24 cellular contexts compared by ENCODE assay signal in genomic region chr1:171717080-171717479, GRCh38. TPM values are rescaled to one million over a fixed set of nuclear protein-coding genes. Genes with fewer than 3 reads are reported as not detected.
DNase-seq lines count a peak whose midpoint lies in the region; ATAC-seq, FAIRE-seq and TF ChIP-seq lines count a peak whose summit lies in the region.
"Had no signal": no experiment of that assay in that cellular context is flagged by ENCODE, and none has a peak within 500 bp of the region (broad histone marks: within the 10 kb centered on the region; RNA-seq: fewer than 3 reads in every experiment).

No MANE protein-coding gene starts in this region.

- peaks cover 3% of the 10 kb centered on the region for H3K36me3 ChIP-seq in astrocyte (ENCODE audit: insufficient read depth, low read length)
- H3K36me3 ChIP-seq in gastroesophageal sphincter: peaks cover 0 to 11% of the 10 kb centered on the region in 2 donors
- peaks cover 21% of the 10 kb centered on the region for H3K36me3 ChIP-seq in upper lobe of right lung
- H3K36me3 ChIP-seq: ovary, vagina had no signal

- H3K4me1 Mint-ChIP-seq in astrocyte (ENCODE audit: low read depth, unreplicated experiment): peaks cover 5% of the 10 kb centered on the region

- H3K4me2 ChIP-seq in astrocyte (ENCODE audit: low read length): no peak overlapping the region
- H3K4me2 ChIP-seq: SK-N-SH had no signal

- no peak for TF ChIP-seq POLR2A in gastroesophageal sphincter (IDR thresholded peaks at IDR 0.05)

- no peaks in the 10 kb centered on the region for H3K4me1 ChIP-seq in astrocyte (ENCODE audit: insufficient read depth, low read length)
- H3K4me1 ChIP-seq in gastroesophageal sphincter: peaks cover 0 to 38% (median 15%) of the 10 kb centered on the region in 3 donors
- H3K4me1 ChIP-seq in upper lobe of right lung: no peaks in the 10 kb centered on the region

- H4K20me1 ChIP-seq in astrocyte (ENCODE audit: insufficient read depth, low read length): peaks cover 8% of the 10 kb centered on the region

- peaks cover 12% of the 10 kb centered on the region for H3K79me2 ChIP-seq in astrocyte (ENCODE audit: insufficient read depth, low read length)

- H2AFZ ChIP-seq in astrocyte (ENCODE audit: low read depth, low read length): no peak overlapping the region

- no peaks in the 10 kb centered on the region for H3K9me3 ChIP-seq in astrocyte (ENCODE audit: insufficient read depth, low read depth, low read length)
- no peaks in the 10 kb centered on the region for H3K9me3 ChIP-seq in gastroesophageal sphincter
- H3K9me3 ChIP-seq in upper lobe of right lung: no peaks in the 10 kb centered on the region
- H3K9me3 ChIP-seq: ovary, SK-N-SH, vagina had no signal

- no peak overlapping the region for H3K27ac Mint-ChIP-seq in astrocyte (ENCODE audit: unreplicated experiment)
- H3K27ac Mint-ChIP-seq: naive thymus-derived CD8-positive, alpha-beta T cell had no signal

- DNase-seq in HT1080 (ENCODE audit: low read depth) (peak; percentile 11), astrocyte (ENCODE audit: low read depth) (peak; percentile 16), upper lobe of right lung (no peak), AG08396 (ENCODE audit: low spot score) (no peak)
- DNase-seq: activated CD4-positive, alpha-beta T cell treated with anti-CD3 and anti-CD28 coated beads for 48 hours; activated CD8-positive, alpha-beta memory T cell treated with anti-CD3 and anti-CD28 coated beads, Interleukin-2, amount 50 U/mL, for 48 hours; activated effector memory CD4-positive, alpha-beta T cell treated with anti-CD3 and anti-CD28 coated beads, Interleukin-2, amount 50 U/mL, for 16 hours; amniotic stem cell; DMS53; mammary epithelial cell; naive thymus-derived CD8-positive, alpha-beta T cell; NCI-H1436 treated with DMSO at 0.1 percent for 48 hours; NCI-H2171 treated with DMSO at 0.1 percent for 48 hours; NCI-H748 treated with DMSO at 0.1 percent for 48 hours; ovary; SK-N-SH; stimulated activated CD4-positive, alpha-beta T cell treated with anti-CD3 and anti-CD28 coated beads, Interleukin-2, amount 100 ng/mL, for 48 hours; T-helper 9 cell had no signal

- intact Hi-C loops in upper lobe of right lung (cut with DNase I): no loop called here

- no peaks in the 10 kb centered on the region for H3K27me3 Mint-ChIP-seq in astrocyte (ENCODE audit: low read depth, unreplicated experiment)
- H3K27me3 Mint-ChIP-seq: naive thymus-derived CD8-positive, alpha-beta T cell had no signal

- no peak overlapping the region for H3K4me3 ChIP-seq in astrocyte (ENCODE audit: insufficient read depth, low read depth, low read length)
- H3K4me3 ChIP-seq in gastroesophageal sphincter: no peak overlapping the region
- H3K4me3 ChIP-seq in upper lobe of right lung: no peak overlapping the region
- H3K4me3 ChIP-seq: BLaER1 treated with 17β-estradiol and CSF1 and Interleukin-3, amounts not matched to agents 10 nM and 100 nM; ovary; vagina had no signal

- peaks cover 3% of the 10 kb centered on the region for H3K36me3 Mint-ChIP-seq in astrocyte (ENCODE audit: low read depth, unreplicated experiment)

- no peak overlapping the region for H3K4me3 Mint-ChIP-seq in astrocyte (ENCODE audit: unreplicated experiment)
- H3K4me3 Mint-ChIP-seq: naive thymus-derived CD8-positive, alpha-beta T cell had no signal

- no peaks in the 10 kb centered on the region for H3K27me3 ChIP-seq in astrocyte (ENCODE audit: insufficient read depth, low read length)
- H3K27me3 ChIP-seq in gastroesophageal sphincter: no peaks in the 10 kb centered on the region
- no peaks in the 10 kb centered on the region for H3K27me3 ChIP-seq in upper lobe of right lung
- H3K27me3 ChIP-seq: BLaER1 treated with 17β-estradiol and CSF1 and Interleukin-3, amounts not matched to agents 10 nM and 100 nM; ovary; vagina had no signal

- H3K9me3 Mint-ChIP-seq in astrocyte (ENCODE audit: unreplicated experiment): no peaks in the 10 kb centered on the region

- no peak overlapping the region for H3K27ac ChIP-seq in astrocyte (ENCODE audit: low read depth, low read length)
- H3K27ac ChIP-seq in gastroesophageal sphincter: peak overlapping the region in 3 of 4 donors; percentile 49 to 72 (median 61)
- peak overlapping the region; percentile 25 for H3K27ac ChIP-seq in upper lobe of right lung
- H3K27ac ChIP-seq: BLaER1 treated with 17β-estradiol and CSF1 and Interleukin-3, amounts not matched to agents 10 nM and 100 nM; ovary; vagina had no signal

- no peak for FAIRE-seq in astrocyte (lab: Jason Lieb, UNC)
- FAIRE-seq: colon had no signal

- no peak for TF ChIP-seq EP300 in gastroesophageal sphincter (IDR thresholded peaks at IDR 0.05)

- ATAC-seq in gastroesophageal sphincter: no peak
- no peak for ATAC-seq in upper lobe of right lung
- no peak for ATAC-seq in GM21786 (IDR thresholded peaks at IDR 0.05; ENCODE audit: unreplicated experiment)
- no peak for ATAC-seq in HG03280 (IDR thresholded peaks at IDR 0.05; ENCODE audit: unreplicated experiment)
- ATAC-seq: naive thymus-derived CD8-positive, alpha-beta T cell had no signal

- 57 to 67% methylated on average over 1 of the region's 1 CpG for WGBS in gastroesophageal sphincter (ENCODE audit: low coverage in 1 of 2), 2 donors

- no peak overlapping the region for H3K9ac ChIP-seq in astrocyte (ENCODE audit: low read length)
- H3K9ac ChIP-seq: SK-N-SH had no signal

- TF ChIP-seq CTCF in astrocyte (IDR thresholded peaks at IDR 0.05; ENCODE audit: insufficient read depth, low read depth, low read length) (no peak), gastroesophageal sphincter (IDR thresholded peaks at IDR 0.05) (no peak), upper lobe of right lung (IDR thresholded peaks at IDR 0.05) (no peak)

RNA-seq across cellular contexts. Expression of gene VAMP4, which starts 24.8 kb away (rescaled TPM):
- 2.0 and 5.6 TPM in 2 replicates for total RNA-seq in HT1080 (2014; rRNA removed; shearing (Covaris generic))
- polyA plus RNA-seq in HT1080 (2015; cell fraction: cytosol; rRNA removed): 8.9 and 9.3 TPM in 2 replicates
- polyA plus RNA-seq in HT1080 (2015; cell fraction: nucleus; rRNA removed): 10.3 and 13.1 TPM in 2 replicates
- total RNA-seq in astrocyte: 7.4 TPM in 2 replicates
- total RNA-seq in gastroesophageal sphincter: 10 to 100 TPM; 16.3 to 37.5 (median 20.0) TPM
- total RNA-seq in upper lobe of right lung: 19.2 TPM

Comparison
In these comparisons a context has a peak if more than half of its experiments do, and no peak if none do; other contexts are left out.
1. DNase-seq: peak in HT1080 (single experiment) and astrocyte (single experiment); none in upper lobe of right lung (single experiment) and AG08396 (single experiment).